ENCODE assay signal across 8 cellular contexts in the genomic region with DNA sequence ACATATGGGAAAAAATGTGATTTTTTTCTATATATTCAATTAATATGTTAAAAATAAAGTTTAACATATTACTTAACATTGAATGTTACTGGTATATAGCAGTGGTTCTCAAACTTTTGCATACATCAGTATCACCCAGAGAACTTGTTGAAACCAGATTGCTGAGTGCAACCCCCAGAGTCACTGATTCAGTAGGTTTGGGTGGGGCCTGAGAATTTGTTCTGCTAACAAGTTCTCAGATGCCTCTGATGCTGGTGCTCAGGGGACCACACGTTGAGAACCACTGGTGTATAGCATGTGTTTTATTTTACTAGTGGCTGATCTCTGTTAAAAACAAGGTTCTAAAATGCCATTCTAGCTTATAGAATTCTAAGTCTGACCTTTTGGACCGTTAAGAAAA.
"Had no signal": no experiment of that assay in that cellular context is flagged by ENCODE, and none has a peak within 500 bp of the region (broad histone marks: within the 10 kb centered on the region; RNA-seq: fewer than 3 reads in every experiment).

No MANE protein-coding gene starts in this region.

- ATAC-seq: HCT116 had no signal

- H3K4me3 ChIP-seq: GM23248, HAP-1 had no signal

- H2AFZ ChIP-seq: GM23248 had no signal

- DNase-seq: GM23248, GOT3, H7, H9, HCEC 1CT, HFFc6 had no signal

- H3K4me1 ChIP-seq: HAP-1 had no signal

- H3K27ac ChIP-seq: GM23248 had no signal

- H3K27ac Mint-ChIP-seq: H9, HFFc6 had no signal

- H3K9me3 Mint-ChIP-seq: H9, HFFc6 had no signal

- H3K4me3 Mint-ChIP-seq: H9, HFFc6 had no signal

- H3K36me3 ChIP-seq: HAP-1 had no signal
